In genomic region chr1:15950302-15950701, GRCh38 we compare ENCODE assay signal across 9 cellular contexts. TPM values are rescaled to one million over a fixed set of nuclear protein-coding genes. Genes with fewer than 3 reads are reported as not detected.
DNase-seq lines count a peak whose midpoint lies in the region; ATAC-seq and TF ChIP-seq lines count a peak whose summit lies in the region.
"Had no signal": no experiment of that assay in that cellular context is flagged by ENCODE, and none has a peak within 500 bp of the region (broad histone marks: within the 10 kb centered on the region; RNA-seq: fewer than 3 reads in every experiment).

No MANE protein-coding gene starts in this region.

- peaks cover 5% of the 10 kb centered on the region; the same call in 1 of the 2 replicates for H3K36me3 ChIP-seq in BE2C

- H3K27me3 Mint-ChIP-seq in immature natural killer cell (ENCODE audit: low read depth in 3 of 3), result peaks cover 3 to 28% (median 14%) of the 10 kb centered on the region in 3 donors

- H3K27ac Mint-ChIP-seq in immature natural killer cell, result peak overlapping the region; percentile 87 to 99 (median 95)

- H3K9me3 ChIP-seq in BE2C, result no peaks in the 10 kb centered on the region

- no peak overlapping the region for H3K4me3 ChIP-seq in BE2C (ENCODE audit: low read depth, low read length)

- H3K9me3 Mint-ChIP-seq in immature natural killer cell, result peaks cover 0 to 2% (median 0%) of the 10 kb centered on the region in 6 donors

- H3K36me3 Mint-ChIP-seq in immature natural killer cell, result peaks cover 0 to 4% (median 0%) of the 10 kb centered on the region in 3 donors

- no peak for TF ChIP-seq CTCF in BE2C (IDR thresholded peaks at IDR 0.05; ENCODE audit: low read depth, low read length)

- H3K4me1 ChIP-seq in BE2C, result peaks cover 34% of the 10 kb centered on the region

- ATAC-seq in HG02840 (IDR thresholded peaks at IDR 0.05; ENCODE audit: low FRiP score, unreplicated experiment) (peak; percentile 7), GM18517 (IDR thresholded peaks at IDR 0.05; ENCODE audit: unreplicated experiment) (no peak), left lobe of liver (no peak)

- peak overlapping the region in 3 of 5 donors; percentile 70 to 75 (median 73) for H3K4me3 Mint-ChIP-seq in immature natural killer cell

- H3K27me3 ChIP-seq in BE2C, result no peaks in the 10 kb centered on the region

- DNase-seq in activated T-cell treated with anti-CD3 and anti-CD28 coated beads for 48 hours (ENCODE audit: low read depth) (peak; percentile 65), immature natural killer cell (no peak), HT-29 (ENCODE audit: low spot score) (no peak), BE2C (no peak), left lobe of liver (ENCODE audit: low spot score) (no peak)
- peak in 2 of 3 experiments; percentile 43 to 50 for DNase-seq in stimulated activated CD4-positive, alpha-beta T cell treated with anti-CD3 and anti-CD28 coated beads, TNF-alpha, amount 100 ng/mL, for 4 hours (ENCODE audit: low read depth in 3 of 3)
- DNase-seq: NCI-H1694 treated with DMSO at 0.1 percent for 48 hours had no signal

- peaks cover 60 to 78% of the 10 kb centered on the region in 2 donors for H3K4me1 Mint-ChIP-seq in immature natural killer cell

RNA-seq across cellular contexts. Expression of gene ZBTB17, which starts 25.6 kb away (rescaled TPM):
- 10 to 100 TPM in 1 of 3 donors, 1 to 10 TPM in 2; 6.1 to 21.4 (median 7.0) TPM for polyA plus RNA-seq in immature natural killer cell
- 44.1 and 45.5 TPM in 2 replicates for total RNA-seq in HT-29 (2014; rRNA removed; shearing (Covaris generic))
- 73.4 TPM for polyA plus RNA-seq in BE2C (2012; ENCODE audit: insufficient read depth, insufficient read length, low read depth)
- total RNA-seq in left lobe of liver, result 14.3 TPM

RNA-seq across cellular contexts. Expression of gene SRARP, which starts 53.7 kb away (rescaled TPM):
- not detected for polyA plus RNA-seq in immature natural killer cell
- not detected in 2 replicates for total RNA-seq in HT-29 (2014; rRNA removed; shearing (Covaris generic))
- polyA plus RNA-seq in BE2C (2012; ENCODE audit: insufficient read depth, insufficient read length, low read depth), result not detected
- total RNA-seq in left lobe of liver, result not detected

Comparison
In these comparisons a context has a peak if more than half of its experiments do, and no peak if none do; other contexts are left out.
1. DNase-seq: peak in activated T-cell treated with anti-CD3 and anti-CD28 coated beads for 48 hours (single experiment) and stimulated activated CD4-positive, alpha-beta T cell treated with anti-CD3 and anti-CD28 coated beads, TNF-alpha, amount 100 ng/mL, for 4 hours (2 of 3); none in immature natural killer cell (0 of 3), HT-29 (single experiment), BE2C (single experiment) and left lobe of liver (single experiment).